ENCODE assay signal across 28 cellular contexts in genomic region chr10:126420571-126421275, GRCh38. TPM values are rescaled to one million over a fixed set of nuclear protein-coding genes. Genes with fewer than 3 reads are reported as not detected.
A peak's percentile ranks its signal among the peaks of the same experiment; 100 is the strongest.
DNase-seq lines count a peak whose midpoint lies in the region; ATAC-seq and TF ChIP-seq lines count a peak whose summit lies in the region.
"Had no signal": no experiment of that assay in that cellular context is flagged by ENCODE, and none has a peak within 500 bp of the region (broad histone marks: within the 10 kb centered on the region; RNA-seq: fewer than 3 reads in every experiment).

No MANE protein-coding gene starts in this region.

- no peak overlapping the region; the same call in 1 of the 2 replicates for H3K4me3 ChIP-seq in AG10803 (ENCODE audit: low read length)
- H3K4me3 ChIP-seq in epithelial cell of esophagus (ENCODE audit: low read length): no peak overlapping the region
- H3K4me3 ChIP-seq: heart right ventricle, SJCRH30, thoracic aorta had no signal

- H3K9me3 Mint-ChIP-seq in neural crest cell: peaks cover 27% of the 10 kb centered on the region

- H3K4me1 Mint-ChIP-seq in neural crest cell (peaks cover 21% of the 10 kb centered on the region), T-helper 17 cell (no peaks in the 10 kb centered on the region)
- H3K4me1 Mint-ChIP-seq: CD14-positive monocyte, memory B cell had no signal

- H3K27me3 Mint-ChIP-seq in neural crest cell (ENCODE audit: low read depth): no peaks in the 10 kb centered on the region
- H3K27me3 Mint-ChIP-seq in T-helper 17 cell: no peaks in the 10 kb centered on the region

- no peak overlapping the region for H3K4me3 Mint-ChIP-seq in neural crest cell
- H3K4me3 Mint-ChIP-seq in T-helper 17 cell: no peak overlapping the region
- H3K4me3 Mint-ChIP-seq: CD14-positive monocyte; dendritic cell treated with granulocyte-macrophage colony-stimulating factor and Interleukin-4, amounts not matched to agents 40 ng/mL and 50 ng/mL, for 4 days; memory B cell had no signal

- no peaks in the 10 kb centered on the region for H3K9me3 ChIP-seq in T-helper 17 cell (ENCODE audit: control insufficient read depth, low read length, poor library complexity, severe bottlenecking)

- DNase-seq in AG10803 (ENCODE audit: low read depth) (peak; percentile 22), M059J (ENCODE audit: low read depth) (peak; percentile 73), epithelial cell of esophagus (ENCODE audit: low read depth) (peak; percentile 15), neural crest cell (ENCODE audit: low read depth, low spot score) (no peak), NOMO-1 treated with DMSO at 0.1 percent for 48 hours (lab: John Stamatoyannopoulos, UW; ENCODE audit: unreplicated experiment) (no peak), HK-2 (ENCODE audit: unreplicated experiment) (no peak), NCI-H748 treated with DMSO at 0.1 percent for 48 hours (lab: John Stamatoyannopoulos, UW) (no peak), T-helper 17 cell (no peak)
- DNase-seq: activated CD4-positive, alpha-beta T cell treated with anti-CD3 and anti-CD28 coated beads for 1 hour; activated gamma-delta T cell; Calu3; EL; heart right ventricle; left colon; NCI-H1105; NCI-H345; occipital lobe; SJCRH30; stimulated activated CD4-positive, alpha-beta T cell treated with anti-CD3 and anti-CD28 coated beads, Interleukin-12 subunit alpha, Interleukin-12 subunit beta, amount 100 ng/mL, for 4 hours; stimulated activated CD4-positive, alpha-beta T cell treated with anti-CD3 and anti-CD28 coated beads, Interleukin-4, amount 100 ng/mL, for 4 hours; stimulated activated naive CD4-positive, alpha-beta T cell; T-helper 1 cell had no signal

- H3K27ac Mint-ChIP-seq in neural crest cell (ENCODE audit: unreplicated experiment) (peak overlapping the region; percentile 37), T-helper 17 cell (no peak overlapping the region)
- H3K27ac Mint-ChIP-seq: CD14-positive monocyte; dendritic cell treated with granulocyte-macrophage colony-stimulating factor and Interleukin-4, amounts not matched to agents 40 ng/mL and 50 ng/mL, for 4 days; memory B cell had no signal

- TF ChIP-seq CTCF in AG10803 (conservative IDR thresholded peaks at IDR 0.05; ENCODE audit: low read length): no peak
- no peak for TF ChIP-seq CTCF in epithelial cell of esophagus (IDR thresholded peaks at IDR 0.05; ENCODE audit: insufficient read depth, low read depth, low read length, missing control alignments)
- no peak for TF ChIP-seq CTCF in neural crest cell (conservative IDR thresholded peaks at IDR 0.05)

- no peak for ATAC-seq in T-helper 17 cell
- ATAC-seq: HCT116, left colon, Panc1 had no signal

- H3K36me3 Mint-ChIP-seq in neural crest cell (ENCODE audit: low read depth) (peaks cover 16% of the 10 kb centered on the region), T-helper 17 cell (ENCODE audit: low read depth) (no peaks in the 10 kb centered on the region)
- H3K36me3 Mint-ChIP-seq: CD14-positive monocyte, memory B cell had no signal

RNA-seq across cellular contexts. Expression of gene ADAM12, which starts 32.4 kb away (rescaled TPM):
- total RNA-seq in M059J (2014; rRNA removed; shearing (Covaris generic)): 43.4 and 76.1 TPM in 2 replicates
- total RNA-seq in neural crest cell (81.4 and 82.4 TPM in 2 replicates), T-helper 17 cell (10 to 100 TPM; 15.2 to 36.6 TPM)
- total RNA-seq: Calu3 had no signal

Comparison
In these comparisons a context has a peak if more than half of its experiments do, and no peak if none do; other contexts are left out.
1. DNase-seq: peak in AG10803 (single experiment), M059J (single experiment) and epithelial cell of esophagus (single experiment); none in neural crest cell (single experiment), NOMO-1 treated with DMSO at 0.1 percent for 48 hours (single experiment), HK-2 (single experiment), NCI-H748 treated with DMSO at 0.1 percent for 48 hours (single experiment) and T-helper 17 cell (0 of 3).